In genomic region chr7:130351664-130352015, GRCh38 we compare ENCODE assay signal across 16 cellular contexts. TPM values are rescaled to one million over a fixed set of nuclear protein-coding genes. Genes with fewer than 3 reads are reported as not detected.
DNase-seq lines count a peak whose midpoint lies in the region; ATAC-seq and TF ChIP-seq lines count a peak whose summit lies in the region.
"Had no signal": no experiment of that assay in that cellular context is flagged by ENCODE, and none has a peak within 500 bp of the region (broad histone marks: within the 10 kb centered on the region; RNA-seq: fewer than 3 reads in every experiment).

No MANE protein-coding gene starts in this region.

- no peak overlapping the region for H3K9ac ChIP-seq in MM.1S (ENCODE audit: low read length)

- ATAC-seq in activated naive CD8-positive, alpha-beta T cell treated with anti-CD3 and anti-CD28 coated beads, Interleukin-2, amount 50 U/mL, for 24 hours = no peak
- no peak for ATAC-seq in GM18870 (IDR thresholded peaks at IDR 0.05; ENCODE audit: unreplicated experiment)

- H3K79me2 ChIP-seq in MM.1S (ENCODE audit: low read length) = no peaks in the 10 kb centered on the region

- H3K4me3 Mint-ChIP-seq in activated naive CD8-positive, alpha-beta T cell treated with anti-CD3 and anti-CD28 coated beads for 36 hours = no peak overlapping the region
- H3K4me3 Mint-ChIP-seq in activated naive CD8-positive, alpha-beta T cell treated with anti-CD3 and anti-CD28 coated beads, Interleukin-2, amount 50 U/mL, for 24 hours = no peak overlapping the region
- H3K4me3 Mint-ChIP-seq in nephron progenitor cell = peak overlapping the region; percentile 22

- H3K9me3 Mint-ChIP-seq in activated naive CD8-positive, alpha-beta T cell treated with anti-CD3 and anti-CD28 coated beads for 36 hours = no peaks in the 10 kb centered on the region
- no peaks in the 10 kb centered on the region for H3K9me3 Mint-ChIP-seq in activated naive CD8-positive, alpha-beta T cell treated with anti-CD3 and anti-CD28 coated beads, Interleukin-2, amount 50 U/mL, for 24 hours
- no peaks in the 10 kb centered on the region for H3K9me3 Mint-ChIP-seq in nephron progenitor cell

- intact Hi-C loops in uterus (cut with DNase I; ENCODE audit: low total_unique reads) (no loop called here), dorsolateral prefrontal cortex (cut with DNase I) (no loop called here)

- TF ChIP-seq CTCF in nephron progenitor cell (IDR thresholded peaks at IDR 0.05) (no peak), uterus (IDR thresholded peaks at IDR 0.05) (no peak), dorsolateral prefrontal cortex (IDR thresholded peaks at IDR 0.05 in 54 of 56, conservative IDR thresholded peaks at IDR 0.05 in 2 of 56; ENCODE audit: low read depth in 1 of 56, partially characterized antibody in 56 of 56) (no peak), MM.1S (IDR thresholded peaks at IDR 0.05; ENCODE audit: low read length) (no peak)

- H4K20me1 ChIP-seq in MM.1S (ENCODE audit: insufficient read depth, low read length) = no peaks in the 10 kb centered on the region

- WGBS in ectodermal cell, 2 experiments = 56 to 59% methylated on average over 8 of the region's 8 CpGs

- peaks cover 47% of the 10 kb centered on the region for H3K4me1 ChIP-seq in ectodermal cell (ENCODE audit: control insufficient read depth, insufficient read depth, low read length)
- H3K4me1 ChIP-seq in uterus = peaks cover 9 to 15% of the 10 kb centered on the region in 2 donors
- no peaks in the 10 kb centered on the region for H3K4me1 ChIP-seq in MM.1S (ENCODE audit: low read length)
- H3K4me1 ChIP-seq: psoas muscle had no signal

- H3K27me3 ChIP-seq in ectodermal cell (ENCODE audit: control insufficient read depth, insufficient read depth, low read length, poor library complexity, severe bottlenecking) (no peaks in the 10 kb centered on the region), uterus (no peaks in the 10 kb centered on the region), dorsolateral prefrontal cortex (no peaks in the 10 kb centered on the region), MM.1S (replicated peaks; ENCODE audit: insufficient read depth, low read length) (no peaks in the 10 kb centered on the region)

- no peaks in the 10 kb centered on the region for H3K9me2 ChIP-seq in MM.1S (replicated peaks; ENCODE audit: insufficient read depth, low read length)

- no peaks in the 10 kb centered on the region for H3K9me3 ChIP-seq in ectodermal cell (ENCODE audit: control insufficient read depth, low read length)
- no peaks in the 10 kb centered on the region for H3K9me3 ChIP-seq in uterus
- no peaks in the 10 kb centered on the region for H3K9me3 ChIP-seq in MM.1S (replicated peaks; ENCODE audit: insufficient read depth, low read length)
- H3K9me3 ChIP-seq: psoas muscle had no signal

- no peaks in the 10 kb centered on the region for H3F3A ChIP-seq in MM.1S (ENCODE audit: insufficient read depth, low read length)

- H3K27ac ChIP-seq in ectodermal cell (ENCODE audit: insufficient read depth, low read depth, low read length, poor library complexity, severe bottlenecking) (peak overlapping the region; percentile 73), uterus (peak overlapping the region; percentile 81 to 86), dorsolateral prefrontal cortex (peak overlapping the region in 19 of 59 donors; percentile 2 to 74 (median 35)), MM.1S (ENCODE audit: low read length) (no peak overlapping the region)

- TF ChIP-seq POLR2A in uterus (IDR thresholded peaks at IDR 0.05) = no peak

- H3K36me3 Mint-ChIP-seq in activated naive CD8-positive, alpha-beta T cell treated with anti-CD3 and anti-CD28 coated beads for 36 hours = peaks cover 2% of the 10 kb centered on the region
- H3K36me3 Mint-ChIP-seq in activated naive CD8-positive, alpha-beta T cell treated with anti-CD3 and anti-CD28 coated beads, Interleukin-2, amount 50 U/mL, for 24 hours (ENCODE audit: low read depth) = no peaks in the 10 kb centered on the region
- H3K36me3 Mint-ChIP-seq in nephron progenitor cell (ENCODE audit: low read depth) = no peaks in the 10 kb centered on the region

- H3K4me1 Mint-ChIP-seq in activated naive CD8-positive, alpha-beta T cell treated with anti-CD3 and anti-CD28 coated beads for 36 hours = peaks cover 32% of the 10 kb centered on the region
- H3K4me1 Mint-ChIP-seq in activated naive CD8-positive, alpha-beta T cell treated with anti-CD3 and anti-CD28 coated beads, Interleukin-2, amount 50 U/mL, for 24 hours = peaks cover 24% of the 10 kb centered on the region
- H3K4me1 Mint-ChIP-seq in nephron progenitor cell = peaks cover 77% of the 10 kb centered on the region

- no peak overlapping the region for H3K4me2 ChIP-seq in MM.1S (ENCODE audit: low read depth, low read length)

- H3K4me3 ChIP-seq in ectodermal cell (ENCODE audit: insufficient read depth, low read depth, low read length) (no peak overlapping the region), uterus (no peak overlapping the region), dorsolateral prefrontal cortex (no peak overlapping the region), MM.1S (ENCODE audit: low read length) (no peak overlapping the region)
- H3K4me3 ChIP-seq: lung, psoas muscle had no signal

- DNase-seq in activated naive CD8-positive, alpha-beta T cell treated with anti-CD3 and anti-CD28 coated beads for 36 hours = no peak
- no peak for DNase-seq in activated naive CD8-positive, alpha-beta T cell treated with anti-CD3 and anti-CD28 coated beads, Interleukin-2, amount 50 U/mL, for 24 hours
- DNase-seq in nephron progenitor cell (no peak), uterus (no peak), dorsolateral prefrontal cortex (no peak), MM.1S (no peak)
- DNase-seq: ACHN; amniotic stem cell; effector CD4-positive, alpha-beta T cell; KBM-7; NCI-H226; psoas muscle had no signal

- H3K27me3 Mint-ChIP-seq in activated naive CD8-positive, alpha-beta T cell treated with anti-CD3 and anti-CD28 coated beads for 36 hours = no peaks in the 10 kb centered on the region
- peaks cover 2% of the 10 kb centered on the region for H3K27me3 Mint-ChIP-seq in activated naive CD8-positive, alpha-beta T cell treated with anti-CD3 and anti-CD28 coated beads, Interleukin-2, amount 50 U/mL, for 24 hours
- no peaks in the 10 kb centered on the region for H3K27me3 Mint-ChIP-seq in nephron progenitor cell (ENCODE audit: low read depth, poor library complexity)

- H3K36me3 ChIP-seq in ectodermal cell (ENCODE audit: control insufficient read depth, insufficient read depth, low read length) (no peaks in the 10 kb centered on the region), uterus (no peaks in the 10 kb centered on the region), MM.1S (replicated peaks; ENCODE audit: insufficient read depth, low read length) (no peaks in the 10 kb centered on the region)

- H3K27ac Mint-ChIP-seq in activated naive CD8-positive, alpha-beta T cell treated with anti-CD3 and anti-CD28 coated beads for 36 hours = peak overlapping the region; percentile 26
- no peak overlapping the region for H3K27ac Mint-ChIP-seq in activated naive CD8-positive, alpha-beta T cell treated with anti-CD3 and anti-CD28 coated beads, Interleukin-2, amount 50 U/mL, for 24 hours
- H3K27ac Mint-ChIP-seq in nephron progenitor cell = peak overlapping the region; percentile 98

- H2AFZ ChIP-seq in MM.1S (ENCODE audit: low read length) = no peak overlapping the region

RNA-seq across cellular contexts. Expression of gene CPA5, which starts 7.0 kb away (rescaled TPM):
- total RNA-seq in activated naive CD8-positive, alpha-beta T cell treated with anti-CD3 and anti-CD28 coated beads for 36 hours = 1 to 10 TPM; 3.5 to 3.6 TPM
- not detected for polyA plus RNA-seq in ectodermal cell (2013, experiment 1 of 4)
- polyA plus RNA-seq in ectodermal cell (2013, experiment 2 of 4) = not detected
- polyA plus RNA-seq in ectodermal cell (2013, experiment 3 of 4) = not detected
- polyA plus RNA-seq in ectodermal cell (2013, experiment 4 of 4) = not detected
- total RNA-seq in uterus (not detected), dorsolateral prefrontal cortex (1 to 10 TPM in 16 of 120 experiments, under 1 TPM in 20, not detected in 84; 0.19 to 2.7 (median 0.81) TPM)
- total RNA-seq: lung, subcutaneous adipose tissue had no signal

RNA-seq across cellular contexts. Expression of gene CPA1, which starts 28.7 kb away (rescaled TPM):
- total RNA-seq in activated naive CD8-positive, alpha-beta T cell treated with anti-CD3 and anti-CD28 coated beads for 36 hours = not detected
- polyA plus RNA-seq in ectodermal cell (2013, experiment 1 of 4) = 0.63 TPM
- polyA plus RNA-seq in ectodermal cell (2013, experiment 2 of 4) = not detected
- polyA plus RNA-seq in ectodermal cell (2013, experiment 3 of 4) = 0.37 TPM
- 0.61 TPM for polyA plus RNA-seq in ectodermal cell (2013, experiment 4 of 4)
- total RNA-seq in uterus = 1 to 10 TPM in 1 of 4 donors, under 1 TPM in 1, not detected in 2; 0.46 to 3.8 TPM
- total RNA-seq in dorsolateral prefrontal cortex = under 1 TPM in 4 of 120 experiments, not detected in 116; 0.45 to 0.63 (median 0.56) TPM

RNA-seq across cellular contexts. Expression of gene CPA4, which starts 58.7 kb away (rescaled TPM):
- total RNA-seq in activated naive CD8-positive, alpha-beta T cell treated with anti-CD3 and anti-CD28 coated beads for 36 hours = not detected
- 0.46 TPM for polyA plus RNA-seq in ectodermal cell (2013, experiment 1 of 4)
- 0.28 TPM for polyA plus RNA-seq in ectodermal cell (2013, experiment 2 of 4)
- polyA plus RNA-seq in ectodermal cell (2013, experiment 3 of 4) = 0.37 TPM
- polyA plus RNA-seq in ectodermal cell (2013, experiment 4 of 4) = 1.4 TPM
- total RNA-seq in uterus (1 to 10 TPM in 1 of 4 donors, not detected in 3; 1.3 TPM), dorsolateral prefrontal cortex (1 to 10 TPM in 57 of 120 experiments, under 1 TPM in 59, not detected in 4; 0.26 to 3.2 (median 0.99) TPM)
